Comparison of ENCODE assay signal across 1 cellular context in genomic region chr15:74642328-74642723, GRCh38.
TF ChIP-seq lines count a peak whose summit lies in the region.

No MANE protein-coding gene starts in this region.

TF ChIP-seq in WTC11, 78 proteins besides CTCF, POLR2A, EP300 and RAD21 (continued from another document):
- TF ChIP-seq USF1 (CRISPR knock-in tag; IDR thresholded peaks at IDR 0.05) (no peak), ZBTB43 (CRISPR knock-in tag; IDR thresholded peaks at IDR 0.05) (no peak), TP53 (CRISPR knock-in tag; IDR thresholded peaks at IDR 0.05) (no peak), ESRRA (CRISPR knock-in tag; IDR thresholded peaks at IDR 0.05; ENCODE audit: borderline replicate concordance) (no peak)
TF ChIP-seq in WTC11: peak in this region for 0.
